ENCODE assay signal across 1 cellular context in the genomic region with DNA sequence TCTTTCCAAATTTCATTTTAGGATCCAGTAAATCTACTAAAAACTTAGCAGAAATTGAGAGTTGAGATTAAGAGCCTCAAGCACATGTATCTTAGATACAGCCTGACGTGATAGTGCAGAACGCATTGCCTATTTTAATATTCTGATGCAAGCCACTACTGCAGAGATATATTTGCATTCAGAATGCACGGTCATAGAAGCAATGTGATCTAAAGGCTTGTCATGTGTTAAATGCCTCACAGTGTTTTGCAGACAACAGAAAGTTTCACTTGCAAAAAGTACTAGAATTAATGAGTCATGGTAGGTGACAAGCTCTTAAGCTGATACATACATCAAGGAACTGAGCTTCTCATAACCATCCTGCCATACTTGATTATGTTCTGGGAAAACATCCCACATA.
TF ChIP-seq lines count a peak whose summit lies in the region.

No MANE protein-coding gene starts in this region.

TF ChIP-seq in GM23338, 12 proteins besides CTCF, POLR2A, EP300 and RAD21 (continued from another document):
- TF ChIP-seq ZNF462 (CRISPR knock-in tag; IDR thresholded peaks at IDR 0.05) = no peak
- TF ChIP-seq POLR2AphosphoS5 (IDR thresholded peaks at IDR 0.05; ENCODE audit: low read depth) = no peak
- TF ChIP-seq, protein P1, sequence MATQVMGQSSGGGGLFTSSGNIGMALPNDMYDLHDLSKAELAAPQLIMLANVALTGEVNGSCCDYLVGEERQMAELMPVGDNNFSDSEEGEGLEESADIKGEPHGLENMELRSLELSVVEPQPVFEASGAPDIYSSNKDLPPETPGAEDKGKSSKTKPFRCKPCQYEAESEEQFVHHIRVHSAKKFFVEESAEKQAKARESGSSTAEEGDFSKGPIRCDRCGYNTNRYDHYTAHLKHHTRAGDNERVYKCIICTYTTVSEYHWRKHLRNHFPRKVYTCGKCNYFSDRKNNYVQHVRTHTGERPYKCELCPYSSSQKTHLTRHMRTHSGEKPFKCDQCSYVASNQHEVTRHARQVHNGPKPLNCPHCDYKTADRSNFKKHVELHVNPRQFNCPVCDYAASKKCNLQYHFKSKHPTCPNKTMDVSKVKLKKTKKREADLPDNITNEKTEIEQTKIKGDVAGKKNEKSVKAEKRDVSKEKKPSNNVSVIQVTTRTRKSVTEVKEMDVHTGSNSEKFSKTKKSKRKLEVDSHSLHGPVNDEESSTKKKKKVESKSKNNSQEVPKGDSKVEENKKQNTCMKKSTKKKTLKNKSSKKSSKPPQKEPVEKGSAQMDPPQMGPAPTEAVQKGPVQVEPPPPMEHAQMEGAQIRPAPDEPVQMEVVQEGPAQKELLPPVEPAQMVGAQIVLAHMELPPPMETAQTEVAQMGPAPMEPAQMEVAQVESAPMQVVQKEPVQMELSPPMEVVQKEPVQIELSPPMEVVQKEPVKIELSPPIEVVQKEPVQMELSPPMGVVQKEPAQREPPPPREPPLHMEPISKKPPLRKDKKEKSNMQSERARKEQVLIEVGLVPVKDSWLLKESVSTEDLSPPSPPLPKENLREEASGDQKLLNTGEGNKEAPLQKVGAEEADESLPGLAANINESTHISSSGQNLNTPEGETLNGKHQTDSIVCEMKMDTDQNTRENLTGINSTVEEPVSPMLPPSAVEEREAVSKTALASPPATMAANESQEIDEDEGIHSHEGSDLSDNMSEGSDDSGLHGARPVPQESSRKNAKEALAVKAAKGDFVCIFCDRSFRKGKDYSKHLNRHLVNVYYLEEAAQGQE (IDR thresholded peaks at IDR 0.05; ENCODE audit: unreplicated experiment) = no peak
- TF ChIP-seq JUNB (IDR thresholded peaks at IDR 0.05; ENCODE audit: unreplicated experiment) = no peak
- no peak for TF ChIP-seq ZNF331 (CRISPR knock-in tag; IDR thresholded peaks at IDR 0.05; ENCODE audit: low read depth)
